Comparison of ENCODE assay signal across 1 cellular context in the genomic region with DNA sequence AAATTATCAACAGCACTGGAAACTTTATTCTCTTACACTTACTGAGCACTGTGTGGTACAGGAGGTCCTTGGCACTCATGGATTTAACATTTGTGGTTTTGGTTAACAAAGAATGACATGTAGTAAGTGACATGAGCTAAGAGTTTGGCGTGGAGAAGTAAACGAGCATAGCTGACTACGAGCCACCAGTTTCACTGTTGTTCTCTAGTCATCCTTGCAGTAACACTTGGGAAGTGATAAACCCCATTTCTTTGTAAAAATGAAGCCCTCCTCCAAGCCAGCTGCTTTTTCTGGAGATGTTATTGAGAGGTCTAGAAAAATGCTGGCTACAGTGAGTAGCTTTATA.
TF ChIP-seq lines count a peak whose summit lies in the region.

No MANE protein-coding gene starts in this region.

TF ChIP-seq in HepG2, 621 proteins besides CTCF, POLR2A, EP300 and RAD21 (continued from another document):
- TF ChIP-seq, protein P1, sequence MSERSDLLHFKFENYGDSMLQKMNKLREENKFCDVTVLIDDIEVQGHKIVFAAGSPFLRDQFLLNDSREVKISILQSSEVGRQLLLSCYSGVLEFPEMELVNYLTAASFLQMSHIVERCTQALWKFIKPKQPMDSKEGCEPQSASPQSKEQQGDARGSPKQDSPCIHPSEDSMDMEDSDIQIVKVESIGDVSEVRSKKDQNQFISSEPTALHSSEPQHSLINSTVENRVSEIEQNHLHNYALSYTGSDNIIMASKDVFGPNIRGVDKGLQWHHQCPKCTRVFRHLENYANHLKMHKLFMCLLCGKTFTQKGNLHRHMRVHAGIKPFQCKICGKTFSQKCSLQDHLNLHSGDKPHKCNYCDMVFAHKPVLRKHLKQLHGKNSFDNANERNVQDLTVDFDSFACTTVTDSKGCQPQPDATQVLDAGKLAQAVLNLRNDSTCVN (CRISPR knock-in tag; IDR thresholded peaks at IDR 0.05; ENCODE audit: borderline replicate concordance) = no peak
- no peak for TF ChIP-seq GLI4 (CRISPR knock-in tag; IDR thresholded peaks at IDR 0.05; ENCODE audit: borderline replicate concordance)
- no peak for TF ChIP-seq ZNF234 (CRISPR knock-in tag; conservative IDR thresholded peaks at IDR 0.05)
- no peak for TF ChIP-seq ZFP37 (CRISPR knock-in tag; IDR thresholded peaks at IDR 0.05; ENCODE audit: borderline replicate concordance)
- no peak for TF ChIP-seq ELF3 (CRISPR knock-in tag; IDR thresholded peaks at IDR 0.05)
- no peak for TF ChIP-seq RFX3 (CRISPR knock-in tag; IDR thresholded peaks at IDR 0.05)
- TF ChIP-seq KAT7 (CRISPR knock-in tag; IDR thresholded peaks at IDR 0.05; ENCODE audit: borderline replicate concordance) = no peak
- no peak for TF ChIP-seq SCMH1 (CRISPR knock-in tag; IDR thresholded peaks at IDR 0.05; ENCODE audit: borderline replicate concordance)
- TF ChIP-seq ZNF3 (CRISPR knock-in tag; IDR thresholded peaks at IDR 0.05) = no peak
- TF ChIP-seq HNF1A (IDR thresholded peaks at IDR 0.05; ENCODE audit: low read depth) = no peak
- no peak for TF ChIP-seq HNF1A (CRISPR knock-in tag; IDR thresholded peaks at IDR 0.05; ENCODE audit: borderline replicate concordance)
- TF ChIP-seq ZNF24 (IDR thresholded peaks at IDR 0.05) = no peak
- no peak for TF ChIP-seq ZNF614 (CRISPR knock-in tag; IDR thresholded peaks at IDR 0.05; ENCODE audit: borderline replicate concordance)
- no peak for TF ChIP-seq E2F2 (CRISPR knock-in tag; IDR thresholded peaks at IDR 0.05; ENCODE audit: borderline replicate concordance)
